In genomic region chr2:164710634-164711245, GRCh38 we compare ENCODE assay signal across 8 cellular contexts.
A peak's percentile ranks its signal among the peaks of the same experiment; 100 is the strongest.
DNase-seq lines count a peak whose midpoint lies in the region; ATAC-seq and TF ChIP-seq lines count a peak whose summit lies in the region.
"Not testable (repeated sequence)": the region's sequence is repeated elsewhere in the genome, so short reads cannot be mapped to it uniquely, and the experiment has no call there.

No MANE protein-coding gene starts in this region.

- not testable (repeated sequence) for H3K79me1 ChIP-seq in mesenchymal stem cell (replicated peaks; ENCODE audit: low read length, poor library complexity, severe bottlenecking)

- not testable (repeated sequence) for H4K8ac ChIP-seq in mesenchymal stem cell (ENCODE audit: low read length)

- peak overlapping the region; percentile 9 for H3K4me3 ChIP-seq in epithelial cell of proximal tubule (ENCODE audit: low read depth, low read length)
- not testable (repeated sequence) for H3K4me3 ChIP-seq in left lung; mesenchymal stem cell (ENCODE audit: insufficient read depth in 1 of 2, low read depth in 1 of 2, low read length in 2 of 2); transverse colon

- H3K4me1 Mint-ChIP-seq in Calu3 (ENCODE audit: low read depth, unreplicated experiment) = peaks cover 74% of the 10 kb centered on the region
- peaks cover 51% of the 10 kb centered on the region for H3K4me1 Mint-ChIP-seq in progenitor cell of endocrine pancreas (ENCODE audit: low read depth)

- not testable (repeated sequence) for H3K27me3 ChIP-seq in left lung; mesenchymal stem cell (ENCODE audit: control insufficient read depth in 1 of 2, insufficient read depth in 1 of 2, low read length in 2 of 2); transverse colon

- not testable (repeated sequence) for TF ChIP-seq EP300 in transverse colon (IDR thresholded peaks at IDR 0.05; ENCODE audit: low read depth)

- CTCF ChIA-PET in Calu3 (lab: Charles Lee) = interaction anchor here (0.6 kb wide), 1 partner anchor 104 kb away, joined by 4 read pairs; no protein-coding TSS in a partner anchor

- H3K18ac ChIP-seq in mesenchymal stem cell (ENCODE audit: low read depth in 1 of 2, low read length in 2 of 2) = not testable (repeated sequence)

- H3K36me3 Mint-ChIP-seq in Calu3 (ENCODE audit: insufficient read depth, unreplicated experiment); progenitor cell of endocrine pancreas (ENCODE audit: insufficient read depth): not testable (repeated sequence)

- ATAC-seq in left lung = peak; percentile 30

- 93% methylated on average over 10 of the region's 10 CpGs for WGBS in mesenchymal stem cell
- 74 to 83% methylated on average over 10 of the region's 10 CpGs for WGBS in transverse colon (ENCODE audit: low coverage in 1 of 2), 2 donors

- H3K27me3 Mint-ChIP-seq in Calu3 (ENCODE audit: unreplicated experiment); progenitor cell of endocrine pancreas: not testable (repeated sequence)

- BruUV-seq in Calu3 (replicated peaks; lab: Mats Ljungman, UMichigan) = not testable (repeated sequence)

- H3K23ac ChIP-seq in mesenchymal stem cell (ENCODE audit: low read length in 2 of 2) = not testable (repeated sequence)

- H3K27ac ChIP-seq in VCaP (peak overlapping the region; percentile 97), left lung (peak overlapping the region; percentile 4 to 80), mesenchymal stem cell (ENCODE audit: low read length, poor library complexity, severe bottlenecking) (peak overlapping the region; percentile 93), transverse colon (peak overlapping the region; percentile 39 to 70 (median 57))

- H3K4ac ChIP-seq in mesenchymal stem cell (ENCODE audit: low read depth in 1 of 2, low read length in 2 of 2) = not testable (repeated sequence)

- H3K14ac ChIP-seq in mesenchymal stem cell (ENCODE audit: low read length in 2 of 2) = not testable (repeated sequence)

- not testable (repeated sequence) for H4K91ac ChIP-seq in mesenchymal stem cell (ENCODE audit: low read length)

- not testable (repeated sequence) for H2BK12ac ChIP-seq in mesenchymal stem cell (ENCODE audit: low read length in 2 of 2)

- peak overlapping the region; percentile 69 for H2BK5ac ChIP-seq in mesenchymal stem cell (ENCODE audit: low read depth, low read length, poor library complexity, severe bottlenecking)

- in situ Hi-C loops in transverse colon (cut with MboI; ENCODE audit: low pct_ligation_motif_present in 1 of 4, low pct_unique_long_range_greater_than_20kb in 1 of 4, low sequenced_read_pairs in 3 of 4) = loop anchor here in 1 of 4 donors (25.0 kb wide), 1 partner anchor 148 kb away; no protein-coding TSS in a partner anchor

- not testable (repeated sequence) for TF ChIP-seq CTCF in Calu3 (IDR thresholded peaks at IDR 0.05; ENCODE audit: unreplicated experiment); VCaP (conservative IDR thresholded peaks at IDR 0.05); epithelial cell of proximal tubule (conservative IDR thresholded peaks at IDR 0.05; ENCODE audit: low read depth, low read length); left lung (IDR thresholded peaks at IDR 0.05); progenitor cell of endocrine pancreas (IDR thresholded peaks at IDR 0.05; ENCODE audit: unreplicated experiment); transverse colon (IDR thresholded peaks at IDR 0.05)

- intact Hi-C loops in Calu3 (cut with micrococcal nuclease; ENCODE audit: unreplicated experiment) = loop anchor here (5.0 kb wide), 1 partner anchor 88 kb away; the partner anchor contains the start of gene GRB14
- intact Hi-C loops in left lung (cut with DNase I); transverse colon (cut with DNase I; ENCODE audit: low total_unique reads): not testable (repeated sequence)

- not testable (repeated sequence) for H3K9me3 ChIP-seq in left lung; mesenchymal stem cell (ENCODE audit: control insufficient read depth, low read length); transverse colon

- H2AFZ ChIP-seq in mesenchymal stem cell (ENCODE audit: low read depth, low read length) = not testable (repeated sequence)

- not testable (repeated sequence) for H3K4me2 ChIP-seq in mesenchymal stem cell (ENCODE audit: low read length, poor library complexity, severe bottlenecking)

- H3K4me1 ChIP-seq in left lung; mesenchymal stem cell (ENCODE audit: control insufficient read depth, insufficient read depth, low read depth, low read length): not testable (repeated sequence)
- peaks cover 0 to 19% (median 7%) of the 10 kb centered on the region in 4 donors for H3K4me1 ChIP-seq in transverse colon

- peak overlapping the region; percentile 50 for H2AK5ac ChIP-seq in mesenchymal stem cell (ENCODE audit: low read length, severe bottlenecking)

- peak overlapping the region; percentile 50 for H3K4me3 Mint-ChIP-seq in Calu3 (ENCODE audit: low read depth, unreplicated experiment)
- H3K4me3 Mint-ChIP-seq in progenitor cell of endocrine pancreas (ENCODE audit: low read depth) = peak overlapping the region; percentile 25

- TF ChIP-seq POLR2A in transverse colon (IDR thresholded peaks at IDR 0.05) = not testable (repeated sequence)

- not testable (repeated sequence) for H3K9me3 Mint-ChIP-seq in Calu3 (ENCODE audit: low read depth, unreplicated experiment); progenitor cell of endocrine pancreas (ENCODE audit: low read depth)

- not testable (repeated sequence) for H2BK120ac ChIP-seq in mesenchymal stem cell (ENCODE audit: low read depth, low read length)

- H3K9ac ChIP-seq in mesenchymal stem cell (ENCODE audit: low read length) = not testable (repeated sequence)

- H3K36me3 ChIP-seq in left lung; mesenchymal stem cell (ENCODE audit: control insufficient read depth in 1 of 2, insufficient read depth in 2 of 2, low read depth in 1 of 2, low read length in 2 of 2); transverse colon: not testable (repeated sequence)

- peak overlapping the region; percentile 83 for H3K27ac Mint-ChIP-seq in Calu3 (ENCODE audit: unreplicated experiment)
- H3K27ac Mint-ChIP-seq in progenitor cell of endocrine pancreas = peak overlapping the region; percentile 97

- DNase-seq in Calu3 = peak; percentile 12
- DNase-seq in HT-29 (ENCODE audit: low spot score) = peak; percentile 84
- DNase-seq in epithelial cell of proximal tubule (ENCODE audit: low read depth); left lung; mesenchymal stem cell; progenitor cell of endocrine pancreas (ENCODE audit: low spot score, unreplicated experiment); transverse colon: not testable (repeated sequence)

- H2BK15ac ChIP-seq in mesenchymal stem cell (ENCODE audit: low read depth, poor library complexity, severe bottlenecking) = not testable (repeated sequence)

Comparison
In these comparisons a context has a peak if more than half of its experiments do, and no peak if none do; other contexts are left out.
1. H3K27ac ChIP-seq: peak in every context shown above with its lines; median percentile 97 in VCaP; 93 in mesenchymal stem cell; 57 in transverse colon; 42 in left lung.